ENCODE assay signal across 8 cellular contexts in the genomic region with DNA sequence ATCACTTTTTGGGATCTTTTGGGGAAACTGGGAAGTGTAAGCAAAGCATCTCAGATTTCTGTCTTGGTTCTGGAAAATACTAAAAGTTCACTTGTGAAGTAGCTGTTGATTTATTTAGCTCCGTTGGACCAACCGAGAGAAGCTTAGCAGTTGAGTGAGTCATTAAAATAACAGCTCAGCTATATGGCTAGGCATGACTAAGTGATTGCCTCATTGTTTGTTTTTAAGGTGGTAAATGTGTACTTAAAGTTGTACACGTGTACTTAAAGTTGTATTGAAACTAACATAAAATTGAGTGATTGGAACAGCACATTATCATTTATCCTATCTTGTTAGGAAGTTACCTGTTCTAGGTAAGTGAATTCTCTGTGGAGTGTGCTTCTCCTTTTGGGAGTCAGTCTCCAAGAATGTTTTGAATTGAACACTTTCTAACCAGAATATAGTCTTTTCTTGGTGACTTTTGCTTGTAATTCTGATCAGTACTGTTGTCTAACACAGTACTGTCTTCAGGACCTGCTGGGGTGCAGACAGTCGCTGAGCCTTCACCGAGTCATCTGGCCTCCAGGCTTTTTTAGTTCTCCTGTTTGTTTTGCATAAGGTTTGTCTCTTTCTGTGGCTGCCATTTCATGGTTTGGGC. TPM values are rescaled to one million over a fixed set of nuclear protein-coding genes. Genes with fewer than 3 reads are reported as not detected.
DNase-seq lines count a peak whose midpoint lies in the region; ATAC-seq, FAIRE-seq and TF ChIP-seq lines count a peak whose summit lies in the region.

No MANE protein-coding gene starts in this region.

- H3K27ac Mint-ChIP-seq in dendritic cell treated with granulocyte-macrophage colony-stimulating factor and Interleukin-4, amounts not matched to agents 40 ng/mL and 50 ng/mL, for 4 days = peak overlapping the region; percentile 73
- H3K27ac Mint-ChIP-seq in natural killer cell = peak overlapping the region; percentile 68 to 81

- DNase-seq in RCC 7860 (ENCODE audit: low spot score) (peak; percentile 78), natural killer cell (no peak), NCI-H2171 treated with DMSO at 0.1 percent for 48 hours (lab: John Stamatoyannopoulos, UW) (no peak), NCI-H1092 treated with DMSO at 0.1 percent for 48 hours (lab: John Stamatoyannopoulos, UW) (no peak), D341Med (ENCODE audit: low spot score) (no peak)

- no peaks in the 10 kb centered on the region for H3K9me3 Mint-ChIP-seq in dendritic cell treated with granulocyte-macrophage colony-stimulating factor and Interleukin-4, amounts not matched to agents 40 ng/mL and 50 ng/mL, for 4 days
- no peaks in the 10 kb centered on the region for H3K9me3 Mint-ChIP-seq in natural killer cell

- H3K27me3 Mint-ChIP-seq in dendritic cell treated with granulocyte-macrophage colony-stimulating factor and Interleukin-4, amounts not matched to agents 40 ng/mL and 50 ng/mL, for 4 days = no peaks in the 10 kb centered on the region
- H3K27me3 Mint-ChIP-seq in natural killer cell (ENCODE audit: low read depth in 2 of 2) = no peaks in the 10 kb centered on the region

- peak overlapping the region; percentile 51 for H3K4me3 Mint-ChIP-seq in dendritic cell treated with granulocyte-macrophage colony-stimulating factor and Interleukin-4, amounts not matched to agents 40 ng/mL and 50 ng/mL, for 4 days
- peak overlapping the region; percentile 55 for H3K4me3 Mint-ChIP-seq in natural killer cell

- FAIRE-seq in RCC 7860 (lab: Jason Lieb, UNC) = peak; percentile 92

- intact Hi-C loops in dendritic cell treated with granulocyte-macrophage colony-stimulating factor and Interleukin-4, amounts not matched to agents 40 ng/mL and 50 ng/mL, for 4 days (cut with micrococcal nuclease) = loop anchor here (2.0 to 10.0 kb wide), 3 partner anchors 13 to 341 kb away; no protein-coding TSS in a partner anchor
- intact Hi-C loops in natural killer cell (cut with micrococcal nuclease) = no loop called here

- peak overlapping the region; percentile 4; the same call in 1 of the 2 replicates for H3K9ac ChIP-seq in ES-I3 (ENCODE audit: low read depth, low read length)

- H3K4me1 ChIP-seq in ES-I3 (ENCODE audit: insufficient read depth, low read length) = peaks cover 26% of the 10 kb centered on the region

- TF ChIP-seq CTCF in natural killer cell (IDR thresholded peaks at IDR 0.05) = no peak

- H3K36me3 Mint-ChIP-seq in dendritic cell treated with granulocyte-macrophage colony-stimulating factor and Interleukin-4, amounts not matched to agents 40 ng/mL and 50 ng/mL, for 4 days (ENCODE audit: low read depth) = peaks cover 61% of the 10 kb centered on the region
- peaks cover 7% of the 10 kb centered on the region for H3K36me3 Mint-ChIP-seq in natural killer cell

- peaks cover 11% of the 10 kb centered on the region for H3K36me3 ChIP-seq in ES-I3 (ENCODE audit: insufficient read depth, low read length)

- peaks cover 54% of the 10 kb centered on the region for H3K4me1 Mint-ChIP-seq in dendritic cell treated with granulocyte-macrophage colony-stimulating factor and Interleukin-4, amounts not matched to agents 40 ng/mL and 50 ng/mL, for 4 days (ENCODE audit: low read depth)
- peaks cover 48 to 51% of the 10 kb centered on the region in 2 donors for H3K4me1 Mint-ChIP-seq in natural killer cell

- peak; percentile 28 for ATAC-seq in HG02610 (IDR thresholded peaks at IDR 0.05; ENCODE audit: unreplicated experiment)
- peak in 2 of 3 donors; percentile 49 for ATAC-seq in natural killer cell

- H3K9me3 ChIP-seq in ES-I3 (ENCODE audit: control insufficient read depth, insufficient read depth, low read length) = no peaks in the 10 kb centered on the region

RNA-seq across cellular contexts. Expression of gene DCUN1D2, which starts 2.9 kb away (rescaled TPM):
- total RNA-seq in natural killer cell = 10 to 100 TPM; 26.1 to 33.9 (median 27.1) TPM

RNA-seq across cellular contexts. Expression of gene ADPRHL1, which starts 40.1 kb away (rescaled TPM):
- total RNA-seq in natural killer cell = under 1 TPM; 0.56 to 0.93 (median 0.72) TPM
